Comparison of ENCODE assay signal across 27 cellular contexts in the genomic region with DNA sequence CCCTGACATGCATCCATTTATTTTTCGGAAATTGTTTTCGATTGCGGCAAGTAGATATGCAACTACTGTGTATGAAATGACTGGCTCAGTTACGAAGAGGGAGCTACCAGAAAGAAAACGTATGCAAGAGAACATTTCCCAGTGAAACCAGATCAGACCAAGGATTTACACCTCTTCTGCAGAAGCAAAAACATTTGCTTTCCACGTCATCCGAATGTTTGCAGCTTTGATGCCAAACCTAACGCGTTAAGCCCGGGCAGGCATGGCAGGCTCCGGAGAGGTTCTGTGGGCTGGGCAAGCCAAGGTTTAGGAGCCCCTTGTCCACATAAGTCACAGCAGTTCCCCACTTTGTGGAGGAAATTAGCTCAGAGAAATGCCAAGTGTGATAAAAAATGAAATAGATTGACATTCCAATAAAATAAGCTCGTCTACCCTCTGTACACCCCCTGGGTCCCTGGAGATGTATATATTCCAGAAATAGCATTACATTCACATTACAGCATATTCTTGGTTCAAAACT.
DNase-seq lines count a peak whose midpoint lies in the region; ATAC-seq, FAIRE-seq and TF ChIP-seq lines count a peak whose summit lies in the region.
"Had no signal": no experiment of that assay in that cellular context is flagged by ENCODE, and none has a peak within 500 bp of the region (broad histone marks: within the 10 kb centered on the region; RNA-seq: fewer than 3 reads in every experiment).

No MANE protein-coding gene starts in this region.

- peak overlapping the region; percentile 11; the same call in 1 of the 3 replicates for H3K4me2 ChIP-seq in A549
- peak overlapping the region; percentile 58 for H3K4me2 ChIP-seq in PC-3 (ENCODE audit: low read length)
- no peak overlapping the region for H3K4me2 ChIP-seq in PC-9
- H3K4me2 ChIP-seq: BLaER1 had no signal

- TF ChIP-seq POLR2A in A549 (IDR thresholded peaks at IDR 0.05; ENCODE audit: low read length), result no peak

- intact Hi-C loops in PC-3 (cut with micrococcal nuclease), result no loop called here
- intact Hi-C loops in psoas muscle (cut with DNase I), result no loop called here
- intact Hi-C loops in PC-9 (cut with micrococcal nuclease; ENCODE audit: unreplicated experiment), result no loop called here
- intact Hi-C loops in head of caudate nucleus (cut with DNase I), result no loop called here

- peaks cover 15% of the 10 kb centered on the region for H3K9me3 Mint-ChIP-seq in WTC11
- H3K9me3 Mint-ChIP-seq: activated naive CD4-positive, alpha-beta T cell treated with anti-CD3 and anti-CD28 coated beads, Interleukin-2, amount 50 U/mL, for 24 hours; activated T-helper 1 cell treated with anti-CD3 and anti-CD28 coated beads, Interleukin-12 subunit alpha, Interleukin-12 subunit beta, Interleukin-2, Interleukin-4 antibody, amounts not matched to agents 30 ng/mL and 10 ng/mL and 1 ng/mL, durations not matched to agents 14 hours and 24 hours and 36 hours; memory B cell; natural killer cell; stimulated activated memory B cell treated with anti-CD40 and anti-IgM and Interleukin-4, amounts not matched to agents 10 μg/mL and 1 μg/mL and 100 μg/mL, for 72 hours had no signal

- no peak overlapping the region for H3K4me3 Mint-ChIP-seq in WTC11
- H3K4me3 Mint-ChIP-seq: activated naive CD4-positive, alpha-beta T cell treated with anti-CD3 and anti-CD28 coated beads, Interleukin-2, amount 50 U/mL, for 24 hours; activated T-helper 1 cell treated with anti-CD3 and anti-CD28 coated beads, Interleukin-12 subunit alpha, Interleukin-12 subunit beta, Interleukin-2, Interleukin-4 antibody, amounts not matched to agents 30 ng/mL and 10 ng/mL and 1 ng/mL, durations not matched to agents 14 hours and 24 hours and 36 hours; memory B cell; natural killer cell; stimulated activated memory B cell treated with anti-CD40 and anti-IgM and Interleukin-4, amounts not matched to agents 10 μg/mL and 1 μg/mL and 100 μg/mL, for 72 hours; T-helper 17 cell had no signal

- no peaks in the 10 kb centered on the region for H3K36me3 ChIP-seq in PC-3 (ENCODE audit: low read depth, low read length)
- no peaks in the 10 kb centered on the region for H3K36me3 ChIP-seq in psoas muscle (ENCODE audit: insufficient read depth in 1 of 2, low read depth in 1 of 2)
- no peaks in the 10 kb centered on the region for H3K36me3 ChIP-seq in PC-9 (ENCODE audit: low read depth)
- H3K36me3 ChIP-seq: BLaER1, sigmoid colon, upper lobe of left lung had no signal

- no peak overlapping the region for H3K9ac ChIP-seq in PC-3 (ENCODE audit: low read length)
- H3K9ac ChIP-seq: BLaER1 had no signal

- H3K79me2 ChIP-seq in PC-3 (ENCODE audit: low read length) (no peaks in the 10 kb centered on the region), PC-9 (ENCODE audit: low read depth) (no peaks in the 10 kb centered on the region)

- H3K27me3 ChIP-seq in PC-3 (ENCODE audit: low read length), result no peaks in the 10 kb centered on the region
- H3K27me3 ChIP-seq in psoas muscle (ENCODE audit: insufficient read depth in 3 of 3, low read length in 2 of 3), result peaks cover 0 to 1% (median 0%) of the 10 kb centered on the region in 3 donors
- H3K27me3 ChIP-seq in PC-9 (ENCODE audit: insufficient read depth, low read depth), result peaks cover 2% of the 10 kb centered on the region; the same call in 1 of the 2 replicates
- H3K27me3 ChIP-seq: BLaER1, upper lobe of left lung had no signal

- H3K4me3 ChIP-seq in A549 (no peak overlapping the region), PC-3 (ENCODE audit: low read length) (peak overlapping the region; percentile 27; the same call in 1 of the 2 replicates), fibroblast of the aortic adventitia (ENCODE audit: low read depth, low read length) (peak overlapping the region; percentile 35), psoas muscle (peak overlapping the region; percentile 25), PC-9 (no peak overlapping the region)
- H3K4me3 ChIP-seq: BLaER1, sigmoid colon, upper lobe of left lung had no signal

- no peak overlapping the region for H3K27ac Mint-ChIP-seq in WTC11
- H3K27ac Mint-ChIP-seq: activated naive CD4-positive, alpha-beta T cell treated with anti-CD3 and anti-CD28 coated beads, Interleukin-2, amount 50 U/mL, for 24 hours; activated T-helper 1 cell treated with anti-CD3 and anti-CD28 coated beads, Interleukin-12 subunit alpha, Interleukin-12 subunit beta, Interleukin-2, Interleukin-4 antibody, amounts not matched to agents 30 ng/mL and 10 ng/mL and 1 ng/mL, durations not matched to agents 14 hours and 24 hours and 36 hours; memory B cell; natural killer cell; stimulated activated memory B cell treated with anti-CD40 and anti-IgM and Interleukin-4, amounts not matched to agents 10 μg/mL and 1 μg/mL and 100 μg/mL, for 72 hours; T-helper 17 cell had no signal

- no peak overlapping the region for H2AFZ ChIP-seq in PC-3 (ENCODE audit: low read length)
- no peak overlapping the region for H2AFZ ChIP-seq in PC-9

- WGBS in A549 (ENCODE audit: missing lambda C conversion rate), result 45% methylated on average over 12 of the region's 12 CpGs
- WGBS in psoas muscle, 3 donors, result 14 to 24% (median 19%) methylated on average over 12 of the region's 12 CpGs

- no peak for TF ChIP-seq EP300 in A549 (IDR thresholded peaks at IDR 0.05)

- H3K27ac ChIP-seq in A549 (no peak overlapping the region), PC-3 (ENCODE audit: low read length) (no peak overlapping the region), psoas muscle (no peak overlapping the region), PC-9 (no peak overlapping the region)
- H3K27ac ChIP-seq: BLaER1, sigmoid colon, upper lobe of left lung had no signal

- DNase-seq in A549 (ENCODE audit: low read depth in 1 of 2, low spot score in 1 of 2) (no peak), PC-3 (no peak), fibroblast of the aortic adventitia (ENCODE audit: low read depth) (peak; percentile 45), psoas muscle (no peak), WTC11 (ENCODE audit: low spot score) (no peak), PC-9 (no peak), head of caudate nucleus (no peak)
- no peak for DNase-seq in activated CD4-positive, alpha-beta T cell treated with anti-CD3 and anti-CD28 coated beads, Interleukin-2, amount 50 U/mL, for 48 hours
- DNase-seq: ACHN; activated CD4-positive, alpha-beta T cell treated with anti-CD3 and anti-CD28 coated beads for 48 hours; aorta; cerebellar nuclear complex; effector CD8-positive, alpha-beta T cell; natural killer cell; NCI-H1105; NCI-H2029 treated with DMSO at 0.1 percent for 48 hours; NCI-H510A; sigmoid colon; stimulated activated CD4-positive, alpha-beta T cell treated with anti-CD3 and anti-CD28 coated beads, Interleukin-2, amount 100 ng/mL, for 24 hours; T-helper 17 cell; upper lobe of left lung had no signal

- BruUV-seq in PC-3 (replicated peaks; lab: Mats Ljungman, UMichigan), result no TSS peak
- no TSS peak for BruUV-seq in PC-9 (replicated peaks; lab: Mats Ljungman, UMichigan)

- TF ChIP-seq CTCF in A549 (IDR thresholded peaks at IDR 0.05), result no peak
- TF ChIP-seq CTCF in PC-3 (conservative IDR thresholded peaks at IDR 0.05; ENCODE audit: low read depth, low read length), result no peak
- TF ChIP-seq CTCF in fibroblast of the aortic adventitia (IDR thresholded peaks at IDR 0.05; ENCODE audit: insufficient read depth, low read length), result no peak
- no peak for TF ChIP-seq CTCF in psoas muscle (IDR thresholded peaks at IDR 0.05)
- TF ChIP-seq CTCF in WTC11 (IDR thresholded peaks at IDR 0.05), result no peak
- no peak for TF ChIP-seq CTCF in PC-9 (conservative IDR thresholded peaks at IDR 0.05)

- H3K4me1 ChIP-seq in A549, result no peaks in the 10 kb centered on the region
- H3K4me1 ChIP-seq in PC-3 (ENCODE audit: insufficient read depth, low read length), result peaks cover 5% of the 10 kb centered on the region; the same call in 1 of the 2 replicates
- H3K4me1 ChIP-seq in psoas muscle, result peaks cover 17% of the 10 kb centered on the region
- no peaks in the 10 kb centered on the region; the same call in 1 of the 2 replicates for H3K4me1 ChIP-seq in PC-9 (replicated peaks; ENCODE audit: insufficient read depth)
- H3K4me1 ChIP-seq: BLaER1, upper lobe of left lung had no signal

- H3K9me2 ChIP-seq in PC-3 (replicated peaks; ENCODE audit: low read length) (no peaks in the 10 kb centered on the region), PC-9 (ENCODE audit: insufficient read depth) (no peaks in the 10 kb centered on the region)

- ATAC-seq in A549 (no peak), PC-3 (peak; percentile 22; the same call in 1 of the 2 replicates), psoas muscle (peak; percentile 50 to 91 (median 84)), WTC11 (no peak)
- ATAC-seq: natural killer cell; stimulated activated memory B cell treated with anti-CD40 and anti-IgM and Interleukin-4, amounts not matched to agents 10 μg/mL and 1 μg/mL and 100 μg/mL, for 72 hours; T-helper 17 cell had no signal

- CTCF ChIA-PET in A549 (lab: Yijun Ruan, JAX) (interaction anchor here (0.8 to 4.2 kb wide), 3 partner anchors 15 to 706 kb away, joined by 3 to 21 read pairs (median 3); no protein-coding TSS in a partner anchor), PC-3 (lab: Charles Lee) (interaction anchor here (0.6 kb wide), 1 partner anchor 22 kb away, joined by 4 read pairs; no protein-coding TSS in a partner anchor), WTC11 (lab: Charles Lee) (interaction anchor here (1.1 kb wide), 1 partner anchor 379 kb away, joined by 3 read pairs; no protein-coding TSS in a partner anchor), PC-9 (lab: Charles Lee) (interaction anchor here (0.7 kb wide), 1 partner anchor 86 kb away, joined by 3 read pairs; no protein-coding TSS in a partner anchor)

- H3K36me3 Mint-ChIP-seq in WTC11, result peaks cover 5% of the 10 kb centered on the region
- H3K36me3 Mint-ChIP-seq: activated naive CD4-positive, alpha-beta T cell treated with anti-CD3 and anti-CD28 coated beads, Interleukin-2, amount 50 U/mL, for 24 hours; memory B cell; natural killer cell; stimulated activated memory B cell treated with anti-CD40 and anti-IgM and Interleukin-4, amounts not matched to agents 10 μg/mL and 1 μg/mL and 100 μg/mL, for 72 hours had no signal

- H3F3A ChIP-seq in PC-3 (ENCODE audit: low read length, unreplicated experiment) (no peaks in the 10 kb centered on the region), PC-9 (ENCODE audit: insufficient read depth, low read depth) (no peaks in the 10 kb centered on the region)

- TF ChIP-seq RAD21 in A549 (conservative IDR thresholded peaks at IDR 0.05 in 1 of 2, IDR thresholded peaks at IDR 0.05 in 1 of 2), result no peak

- FAIRE-seq in A549 (lab: Jason Lieb, UNC), result no peak
- FAIRE-seq: H1 had no signal

- H4K20me1 ChIP-seq in PC-3 (ENCODE audit: low read length) (no peaks in the 10 kb centered on the region), PC-9 (ENCODE audit: insufficient read depth) (no peaks in the 10 kb centered on the region)
- H4K20me1 ChIP-seq: BLaER1 had no signal

- no peaks in the 10 kb centered on the region for H3K4me1 Mint-ChIP-seq in WTC11
- H3K4me1 Mint-ChIP-seq: activated naive CD4-positive, alpha-beta T cell treated with anti-CD3 and anti-CD28 coated beads, Interleukin-2, amount 50 U/mL, for 24 hours; memory B cell; natural killer cell; stimulated activated memory B cell treated with anti-CD40 and anti-IgM and Interleukin-4, amounts not matched to agents 10 μg/mL and 1 μg/mL and 100 μg/mL, for 72 hours; T-helper 17 cell had no signal

- POLR2A ChIA-PET in A549 (lab: Yijun Ruan, JAX) (no interaction called here), PC-3 (lab: Charles Lee; ENCODE audit: unreplicated experiment) (no interaction called here), WTC11 (lab: Charles Lee) (no interaction called here), PC-9 (lab: Charles Lee; ENCODE audit: unreplicated experiment) (no interaction called here)

- peaks cover 3% of the 10 kb centered on the region; the same call in 1 of the 2 replicates for H3K27me3 Mint-ChIP-seq in WTC11 (ENCODE audit: low read depth)

- H3K9me3 ChIP-seq in A549 (no peaks in the 10 kb centered on the region), PC-3 (ENCODE audit: low read length) (no peaks in the 10 kb centered on the region), psoas muscle (no peaks in the 10 kb centered on the region), PC-9 (ENCODE audit: insufficient read depth, low read depth) (no peaks in the 10 kb centered on the region)
- H3K9me3 ChIP-seq: BLaER1, sigmoid colon, upper lobe of left lung had no signal

Comparison
In these comparisons a context has a peak if more than half of its experiments do, and no peak if none do; other contexts are left out.
1. ATAC-seq: peak in PC-3 (single experiment) and psoas muscle (4 of 4); none in A549 (0 of 2) and WTC11 (single experiment).
2. H3K4me3 ChIP-seq: peak in PC-3 (single experiment), fibroblast of the aortic adventitia (single experiment) and psoas muscle (single experiment); none in A549 (single experiment) and PC-9 (single experiment).